ENCODE assay signal across 9 cellular contexts in genomic region chr3:45547764-45548683, GRCh38. TPM values are rescaled to one million over a fixed set of nuclear protein-coding genes. Genes with fewer than 3 reads are reported as not detected.
A peak's percentile ranks its signal among the peaks of the same experiment; 100 is the strongest.
DNase-seq lines count a peak whose midpoint lies in the region; ATAC-seq and TF ChIP-seq lines count a peak whose summit lies in the region.
"Had no signal": no experiment of that assay in that cellular context is flagged by ENCODE, and none has a peak within 500 bp of the region (broad histone marks: within the 10 kb centered on the region; RNA-seq: fewer than 3 reads in every experiment).

No MANE protein-coding gene starts in this region.

- H3K36me3 ChIP-seq in BE2C = no peaks in the 10 kb centered on the region

- intact Hi-C loops in activated CD4-positive, alpha-beta T cell treated with anti-CD3 and anti-CD28 coated beads for 36 hours (cut with DNase I, micrococcal nuclease) = loop anchor here in 1 of 2 experiments (5.0 kb wide), 1 partner anchor 36 kb away; no protein-coding TSS in a partner anchor

- no peak overlapping the region for H3K4me3 ChIP-seq in BE2C (ENCODE audit: low read depth, low read length)

- H3K36me3 Mint-ChIP-seq in endothelial cell (ENCODE audit: low read depth, unreplicated experiment) = peaks cover 3% of the 10 kb centered on the region
- H3K36me3 Mint-ChIP-seq in nephron progenitor cell (ENCODE audit: low read depth) = peaks cover 25% of the 10 kb centered on the region
- peaks cover 11% of the 10 kb centered on the region for H3K36me3 Mint-ChIP-seq in activated CD4-positive, alpha-beta T cell treated with anti-CD3 and anti-CD28 coated beads for 36 hours (ENCODE audit: low read depth)

- H3K4me1 Mint-ChIP-seq in endothelial cell (ENCODE audit: unreplicated experiment) = peaks cover 74% of the 10 kb centered on the region
- peaks cover 63% of the 10 kb centered on the region for H3K4me1 Mint-ChIP-seq in nephron progenitor cell
- H3K4me1 Mint-ChIP-seq in activated CD4-positive, alpha-beta T cell treated with anti-CD3 and anti-CD28 coated beads for 36 hours = peaks cover 5% of the 10 kb centered on the region

- H3K4me1 ChIP-seq in BE2C = peaks cover 18% of the 10 kb centered on the region

- H3K9me3 ChIP-seq in BE2C = no peaks in the 10 kb centered on the region

- no peaks in the 10 kb centered on the region for H3K27me3 ChIP-seq in BE2C

- no peak for TF ChIP-seq CTCF in BE2C (IDR thresholded peaks at IDR 0.05; ENCODE audit: low read depth, low read length)
- no peak for TF ChIP-seq CTCF in endothelial cell (IDR thresholded peaks at IDR 0.05; ENCODE audit: unreplicated experiment)
- TF ChIP-seq CTCF in nephron progenitor cell (IDR thresholded peaks at IDR 0.05) = no peak

- H3K4me3 Mint-ChIP-seq in endothelial cell (ENCODE audit: unreplicated experiment) (peak overlapping the region; percentile 37), nephron progenitor cell (no peak overlapping the region)
- H3K4me3 Mint-ChIP-seq in activated CD4-positive, alpha-beta T cell treated with anti-CD3 and anti-CD28 coated beads for 36 hours = no peak overlapping the region

- no peaks in the 10 kb centered on the region for H3K9me3 Mint-ChIP-seq in endothelial cell (ENCODE audit: unreplicated experiment)
- no peaks in the 10 kb centered on the region for H3K9me3 Mint-ChIP-seq in nephron progenitor cell
- H3K9me3 Mint-ChIP-seq in activated CD4-positive, alpha-beta T cell treated with anti-CD3 and anti-CD28 coated beads for 36 hours (ENCODE audit: low read depth) = no peaks in the 10 kb centered on the region

- H3K27me3 Mint-ChIP-seq in endothelial cell (ENCODE audit: unreplicated experiment) = peaks cover 5% of the 10 kb centered on the region
- H3K27me3 Mint-ChIP-seq in nephron progenitor cell (ENCODE audit: low read depth, poor library complexity) = peaks cover 5% of the 10 kb centered on the region
- H3K27me3 Mint-ChIP-seq in activated CD4-positive, alpha-beta T cell treated with anti-CD3 and anti-CD28 coated beads for 36 hours = no peaks in the 10 kb centered on the region
- H3K27me3 Mint-ChIP-seq: progenitor cell of endocrine pancreas had no signal

- no peak for ATAC-seq in activated CD4-positive, alpha-beta T cell treated with anti-CD3 and anti-CD28 coated beads for 36 hours
- ATAC-seq in GM19397 (IDR thresholded peaks at IDR 0.05; ENCODE audit: unreplicated experiment) = no peak

- H3K27ac Mint-ChIP-seq in endothelial cell (ENCODE audit: unreplicated experiment) (peak overlapping the region; percentile 61), nephron progenitor cell (peak overlapping the region; percentile 55)
- no peak overlapping the region for H3K27ac Mint-ChIP-seq in activated CD4-positive, alpha-beta T cell treated with anti-CD3 and anti-CD28 coated beads for 36 hours

- CTCF ChIA-PET in activated CD4-positive, alpha-beta T cell treated with anti-CD3 and anti-CD28 coated beads for 36 hours (lab: Charles Lee) = interaction anchor here (0.6 to 3.6 kb wide), 6 partner anchors 12 to 1541 kb away, joined by 3 to 16 read pairs (median 4); no protein-coding TSS in a partner anchor

- POLR2A ChIA-PET in activated CD4-positive, alpha-beta T cell treated with anti-CD3 and anti-CD28 coated beads for 36 hours (lab: Charles Lee) = no interaction called here

- DNase-seq in BE2C (peak; percentile 76), Kasumi-1 (lab: John Stamatoyannopoulos, UW) (peak; percentile 61 to 67), endothelial cell (ENCODE audit: low spot score) (no peak), nephron progenitor cell (no peak)
- DNase-seq in effector CD4-positive, alpha-beta T cell = no peak
- no peak for DNase-seq in activated CD4-positive, alpha-beta T cell treated with anti-CD3 and anti-CD28 coated beads for 36 hours
- no peak for DNase-seq in activated CD4-positive, alpha-beta T cell treated with anti-CD3 and anti-CD28 coated beads for 4 hours

RNA-seq across cellular contexts. Expression of gene LIMD1, which starts 46.5 kb away (rescaled TPM):
- 4.1 TPM for polyA plus RNA-seq in BE2C (2012; ENCODE audit: insufficient read depth, insufficient read length, low read depth)
- 56.1 TPM for total RNA-seq in endothelial cell (ENCODE audit: unreplicated experiment)
- 10 to 100 TPM; 20.1 to 22.9 TPM for total RNA-seq in activated CD4-positive, alpha-beta T cell treated with anti-CD3 and anti-CD28 coated beads for 36 hours

Comparison
In these comparisons a context has a peak if more than half of its experiments do, and no peak if none do; other contexts are left out.
1. DNase-seq: peak in BE2C (single experiment) and Kasumi-1 (2 of 2); none in endothelial cell (single experiment), nephron progenitor cell (single experiment), effector CD4-positive, alpha-beta T cell (single experiment), activated CD4-positive, alpha-beta T cell treated with anti-CD3 and anti-CD28 coated beads for 36 hours (single experiment) and activated CD4-positive, alpha-beta T cell treated with anti-CD3 and anti-CD28 coated beads for 4 hours (0 of 2).